8 cellular contexts compared by ENCODE assay signal in the genomic region with DNA sequence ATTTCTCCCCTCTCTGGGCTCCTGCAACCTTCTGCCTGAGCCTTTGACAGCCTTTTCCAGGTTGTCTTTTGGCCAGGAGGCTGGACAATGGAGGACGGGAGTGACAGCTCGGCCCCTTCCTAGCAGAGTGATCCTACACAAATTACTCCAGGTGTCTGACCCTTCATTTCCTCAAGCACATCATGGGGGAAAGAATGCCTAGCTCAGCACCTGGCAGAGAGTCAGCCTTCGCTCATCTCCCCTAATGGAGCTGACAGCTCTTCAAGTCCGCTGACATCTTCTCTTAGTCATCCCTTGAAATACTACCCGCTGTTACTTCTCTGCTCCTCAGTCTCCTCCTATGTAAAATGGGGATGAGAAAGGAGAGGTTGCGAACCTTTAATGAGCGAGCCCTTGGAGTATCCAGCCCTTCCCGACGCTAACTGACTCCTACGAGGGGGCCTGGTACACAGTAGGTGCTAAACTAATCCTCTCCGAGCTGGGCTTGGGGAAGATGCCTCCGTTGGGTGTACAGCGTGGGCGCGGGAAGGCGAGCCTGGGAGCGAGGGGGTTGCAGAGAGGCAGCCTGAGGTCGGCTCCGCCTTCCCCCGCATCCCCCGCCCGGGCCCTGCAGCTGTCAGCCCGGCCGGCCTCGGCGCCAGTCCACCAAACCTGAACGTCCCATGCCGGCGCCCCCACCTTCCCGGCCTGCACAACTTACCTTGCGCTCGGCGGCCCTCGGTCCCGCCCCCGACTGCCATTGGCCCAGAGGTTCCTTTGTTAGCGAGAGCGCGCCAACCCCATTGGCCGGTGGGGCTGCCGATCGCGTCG. TPM values are rescaled to one million over a fixed set of nuclear protein-coding genes. Genes with fewer than 3 reads are reported as not detected.
DNase-seq lines count a peak whose midpoint lies in the region; ATAC-seq and TF ChIP-seq lines count a peak whose summit lies in the region.

No MANE protein-coding gene starts in this region.

- H3K9me3 ChIP-seq in suprapubic skin, result no peaks in the 10 kb centered on the region

- H3K4me3 ChIP-seq in NB4 (ENCODE audit: low read depth, low read length) (peak overlapping the region; percentile 58), suprapubic skin (peak overlapping the region; percentile 56)

- no peak for TF ChIP-seq CTCF in NB4 (IDR thresholded peaks at IDR 0.05; ENCODE audit: low read depth, low read length)
- TF ChIP-seq CTCF in suprapubic skin (IDR thresholded peaks at IDR 0.05), result no peak

- TF ChIP-seq POLR2A in NB4 (IDR thresholded peaks at IDR 0.05; ENCODE audit: extremely low read depth, insufficient read length) (no peak), suprapubic skin (IDR thresholded peaks at IDR 0.05) (no peak)

- 24% methylated on average over 13 of the region's 44 CpGs for WGBS in suprapubic skin

- H3K27me3 ChIP-seq in suprapubic skin, result no peaks in the 10 kb centered on the region

- peaks cover 41% of the 10 kb centered on the region for H3K4me1 ChIP-seq in suprapubic skin

- DNase-seq in GM04504 (ENCODE audit: low read depth) (peak; percentile 90), NB4 (ENCODE audit: low read depth) (peak; percentile 100), SK-N-DZ (ENCODE audit: low spot score) (peak; percentile 99), glomerular visceral epithelial cell (ENCODE audit: extremely low spot score) (peak; percentile 98), occipital lobe (lab: John Stamatoyannopoulos, UW) (peak; percentile 97), suprapubic skin (ENCODE audit: low spot score in 2 of 2) (peak; percentile 98 to 99)
- DNase-seq in activated naive CD4-positive, alpha-beta T cell treated with anti-CD3 and anti-CD28 coated beads, Interleukin-2, amount 50 U/mL, for 16 hours, result peak; percentile 99

- ATAC-seq in HG02588 (IDR thresholded peaks at IDR 0.05; ENCODE audit: unreplicated experiment), result peak; percentile 95

- peak overlapping the region; percentile 72 for H3K27ac ChIP-seq in suprapubic skin

- no peaks in the 10 kb centered on the region for H3K36me3 ChIP-seq in suprapubic skin

- no peak for TF ChIP-seq EP300 in suprapubic skin (IDR thresholded peaks at IDR 0.05)

RNA-seq across cellular contexts. Expression of a gene that starts 0.5 kb away (rescaled TPM):
- polyA plus RNA-seq in SK-N-DZ (2014; cell fraction: cytosol; rRNA removed), result 63.4 and 64.5 TPM in 2 replicates
- 46.4 and 125 TPM in 2 replicates for polyA plus RNA-seq in SK-N-DZ (2014; cell fraction: nucleus; rRNA removed)
- total RNA-seq in occipital lobe (126 TPM), suprapubic skin (100 to 1,000 TPM; 122 to 207 (median 145) TPM)

Comparison
In these comparisons a context has a peak if more than half of its experiments do, and no peak if none do; other contexts are left out.
1. Peak in every context shown above with its lines: DNase-seq, ATAC-seq, H3K4me3 ChIP-seq and H3K27ac ChIP-seq.